In genomic region chr11:114284914-114285313, GRCh38 we compare ENCODE assay signal across 28 cellular contexts. TPM values are rescaled to one million over a fixed set of nuclear protein-coding genes. Genes with fewer than 3 reads are reported as not detected.
"Had no signal": no experiment of that assay in that cellular context is flagged by ENCODE, and none has a peak within 500 bp of the region (broad histone marks: within the 10 kb centered on the region; RNA-seq: fewer than 3 reads in every experiment).

No MANE protein-coding gene starts in this region.

- H3K4me3 ChIP-seq: ascending aorta, body of pancreas, MG63, Peyer's patch, SJCRH30, SK-N-MC had no signal

- H3K27ac ChIP-seq: ascending aorta, body of pancreas, Peyer's patch, SJCRH30, SK-N-MC had no signal

- ATAC-seq: activated CD8-positive, alpha-beta T cell treated with anti-CD3 and anti-CD28 coated beads, Interleukin-2, amount 10 ng/mL, durations not matched to agents 7 days and 5 days; body of pancreas; T-helper 17 cell had no signal

- DNase-seq: activated CD4-positive, alpha-beta T cell treated with anti-CD3 and anti-CD28 coated beads, Interleukin-2, amount 50 U/mL, for 4 hours; activated CD8-positive, alpha-beta T cell treated with anti-CD3 and anti-CD28 coated beads, Interleukin-2, amount 10 ng/mL, durations not matched to agents 7 days and 5 days; activated gamma-delta T cell; activated naive CD4-positive, alpha-beta T cell treated with Interleukin-2 at 50 U/mL for 16 hours; activated naive CD8-positive, alpha-beta T cell treated with anti-CD3 and anti-CD28 coated beads, Interleukin-2, amount 10 ng/mL, durations not matched to agents 7 days and 5 days; activated T-cell treated with anti-CD3 and anti-CD28 coated beads, Interleukin-2, amount 50 U/mL, for 24 hours; amygdala; body of pancreas; central memory CD4-positive, alpha-beta T cell; Kasumi-1; KG1; NCI-H1048; NCI-H1105 treated with DMSO at 0.1 percent for 48 hours; NCI-H1436; NCI-H1694; NCI-H1930; NCI-H345; NCI-H524 treated with DMSO at 0.1 percent for 48 hours; Peyer's patch; RPMI8226; SHP77; T-helper 17 cell had no signal

- H3K36me3 ChIP-seq: ascending aorta, MG63, Peyer's patch, SJCRH30 had no signal

- H3K4me1 ChIP-seq: body of pancreas, Peyer's patch had no signal

- H3K9me3 ChIP-seq: ascending aorta, body of pancreas, MG63, Peyer's patch, SJCRH30 had no signal

- H3K27me3 ChIP-seq: ascending aorta, body of pancreas, MG63, Peyer's patch, SJCRH30 had no signal

RNA-seq across cellular contexts. Expression of gene NNMT, which starts 11.3 kb away (rescaled TPM):
- total RNA-seq: activated CD4-positive, alpha-beta T cell treated with anti-CD3 and anti-CD28 coated beads, Interleukin-2, amount 10 ng/mL, durations not matched to agents 24 days and 14 days; activated CD8-positive, alpha-beta T cell treated with anti-CD3 and anti-CD28 coated beads, Interleukin-2, amount 10 ng/mL, durations not matched to agents 7 days and 5 days; activated naive CD8-positive, alpha-beta T cell treated with anti-CD3 and anti-CD28 coated beads, Interleukin-2, amount 10 ng/mL, durations not matched to agents 7 days and 5 days; activated T-helper 2 cell treated with anti-CD3 and anti-CD28 coated beads, Interferon-gamma antibody, Interleukin-2, Interleukin-4, amounts not matched to agents 10 μg/mL and 5 μg/mL and 100 μg/mL, durations not matched to agents 14 hours and 24 hours and 36 hours; T-helper 17 cell had no signal
